27 cellular contexts compared by ENCODE assay signal in genomic region chr7:111705807-111706206, GRCh38.
"Had no signal": no experiment of that assay in that cellular context is flagged by ENCODE, and none has a peak within 500 bp of the region (broad histone marks: within the 10 kb centered on the region; RNA-seq: fewer than 3 reads in every experiment).

No MANE protein-coding gene starts in this region.

- H3K9me3 ChIP-seq: suprapubic skin, testis, thoracic aorta, thyroid gland, transverse colon, upper lobe of left lung, upper lobe of right lung, uterus, vagina had no signal

- DNase-seq: stimulated activated CD4-positive, alpha-beta T cell treated with anti-CD3 and anti-CD28 coated beads, Interleukin-2, amount 100 ng/mL, for 48 hours; stimulated activated CD4-positive, alpha-beta T cell treated with anti-CD3 and anti-CD28 coated beads, Interleukin-4, amount 100 ng/mL, for 1 hour; stimulated activated CD4-positive, alpha-beta T cell treated with anti-CD3 and anti-CD28 coated beads, Interleukin-4, amount 100 ng/mL, for 24 hours; stimulated activated CD4-positive, alpha-beta T cell treated with anti-CD3 and anti-CD28 coated beads, Interleukin-4, amount 100 ng/mL, for 4 hours; stimulated activated CD8-positive, alpha-beta memory T cell treated with anti-CD3 and anti-CD28 coated beads, Interleukin-4, amount 100 ng/mL, for 48 hours; stimulated activated naive CD4-positive, alpha-beta T cell; stimulated activated naive CD4-positive, alpha-beta T cell treated with Interleukin-2 at 50 U/mL for 16 hours; stimulated activated naive CD8-positive, alpha-beta T cell treated with anti-CD3 and anti-CD28 coated beads, Interleukin-15, amount 100 ng/mL, for 72 hours; stimulated activated naive CD8-positive, alpha-beta T cell treated with anti-CD3 and anti-CD28 coated beads, Interleukin-15, Interleukin-2, amounts not matched to agents 100 U/mL and 50 U/mL, for 24 hours; stomach; substantia nigra; testis; thyroid gland; tibial artery; transverse colon; upper lobe of left lung; upper lobe of right lung; uterus had no signal

- H3K36me3 Mint-ChIP-seq: stimulated activated effector memory CD8-positive, alpha-beta T cell treated with anti-CD3 and anti-CD28 coated beads, Interleukin-12 subunit alpha, Interleukin-12 subunit beta, amount 100 ng/mL, for 72 hours; stimulated activated memory B cell treated with anti-CD40 and anti-IgM and Interleukin-4, amounts not matched to agents 10 μg/mL and 1 μg/mL and 100 μg/mL, for 72 hours; type B pancreatic cell had no signal

- H3K27ac ChIP-seq: stomach, suprapubic skin, testis, thoracic aorta, thyroid gland, tibial artery, tibial nerve, transverse colon, upper lobe of left lung, upper lobe of right lung, uterus, vagina had no signal

- H3K36me3 ChIP-seq: stomach, suprapubic skin, thoracic aorta, thyroid gland, tibial artery, tibial nerve, transverse colon, upper lobe of left lung, upper lobe of right lung, uterus, vagina had no signal

- FAIRE-seq: urothelium cell line had no signal

- H3K9me3 Mint-ChIP-seq: stimulated activated effector memory CD8-positive, alpha-beta T cell treated with anti-CD3 and anti-CD28 coated beads, Interleukin-12 subunit alpha, Interleukin-12 subunit beta, amount 100 ng/mL, for 72 hours; stimulated activated memory B cell treated with anti-CD40 and anti-IgM and Interleukin-4, amounts not matched to agents 10 μg/mL and 1 μg/mL and 100 μg/mL, for 72 hours had no signal

- H3K4me1 Mint-ChIP-seq: stimulated activated effector memory CD8-positive, alpha-beta T cell treated with anti-CD3 and anti-CD28 coated beads, Interleukin-12 subunit alpha, Interleukin-12 subunit beta, amount 100 ng/mL, for 72 hours; stimulated activated memory B cell treated with anti-CD40 and anti-IgM and Interleukin-4, amounts not matched to agents 10 μg/mL and 1 μg/mL and 100 μg/mL, for 72 hours; stimulated activated naive CD8-positive, alpha-beta T cell treated with anti-CD3 and anti-CD28 coated beads, Interleukin-15, amount 100 ng/mL, for 72 hours had no signal

- ATAC-seq: stimulated activated effector memory CD8-positive, alpha-beta T cell treated with anti-CD3 and anti-CD28 coated beads, Interleukin-12 subunit alpha, Interleukin-12 subunit beta, amount 100 ng/mL, for 72 hours; stimulated activated memory B cell treated with anti-CD40 and anti-IgM and Interleukin-4, amounts not matched to agents 10 μg/mL and 1 μg/mL and 100 μg/mL, for 72 hours; stimulated activated naive CD8-positive, alpha-beta T cell treated with anti-CD3 and anti-CD28 coated beads, Interleukin-15, amount 100 ng/mL, for 72 hours; stimulated activated naive CD8-positive, alpha-beta T cell treated with anti-CD3 and anti-CD28 coated beads, Interleukin-15, Interleukin-2, amounts not matched to agents 100 U/mL and 50 U/mL, for 24 hours; upper lobe of right lung had no signal

- H3K4me3 Mint-ChIP-seq: stimulated activated effector memory CD8-positive, alpha-beta T cell treated with anti-CD3 and anti-CD28 coated beads, Interleukin-12 subunit alpha, Interleukin-12 subunit beta, amount 100 ng/mL, for 72 hours; stimulated activated memory B cell treated with anti-CD40 and anti-IgM and Interleukin-4, amounts not matched to agents 10 μg/mL and 1 μg/mL and 100 μg/mL, for 72 hours; stimulated activated naive CD8-positive, alpha-beta T cell treated with anti-CD3 and anti-CD28 coated beads, Interleukin-15, amount 100 ng/mL, for 72 hours; stimulated activated naive CD8-positive, alpha-beta T cell treated with anti-CD3 and anti-CD28 coated beads, Interleukin-15, Interleukin-2, amounts not matched to agents 100 ng/mL and 50 ng/mL, for 24 hours; type B pancreatic cell had no signal

- H3K27me3 Mint-ChIP-seq: type B pancreatic cell had no signal

- H3K4me1 ChIP-seq: stomach, suprapubic skin, testis, thyroid gland, tibial artery, tibial nerve, transverse colon, upper lobe of left lung, upper lobe of right lung, uterus, vagina had no signal

- H3K4me3 ChIP-seq: stomach, suprapubic skin, testis, thoracic aorta, thyroid gland, tibial artery, tibial nerve, transverse colon, upper lobe of left lung, upper lobe of right lung, uterus, vagina had no signal

- H3K27ac Mint-ChIP-seq: stimulated activated effector memory CD8-positive, alpha-beta T cell treated with anti-CD3 and anti-CD28 coated beads, Interleukin-12 subunit alpha, Interleukin-12 subunit beta, amount 100 ng/mL, for 72 hours; stimulated activated memory B cell treated with anti-CD40 and anti-IgM and Interleukin-4, amounts not matched to agents 10 μg/mL and 1 μg/mL and 100 μg/mL, for 72 hours; stimulated activated naive CD8-positive, alpha-beta T cell treated with anti-CD3 and anti-CD28 coated beads, Interleukin-15, Interleukin-2, amounts not matched to agents 100 ng/mL and 50 ng/mL, for 24 hours; type B pancreatic cell had no signal

- H3K27me3 ChIP-seq: stomach, suprapubic skin, testis, thyroid gland, tibial nerve, transverse colon, upper lobe of left lung, upper lobe of right lung, uterus, vagina had no signal
